8 cellular contexts compared by ENCODE assay signal in the genomic region with DNA sequence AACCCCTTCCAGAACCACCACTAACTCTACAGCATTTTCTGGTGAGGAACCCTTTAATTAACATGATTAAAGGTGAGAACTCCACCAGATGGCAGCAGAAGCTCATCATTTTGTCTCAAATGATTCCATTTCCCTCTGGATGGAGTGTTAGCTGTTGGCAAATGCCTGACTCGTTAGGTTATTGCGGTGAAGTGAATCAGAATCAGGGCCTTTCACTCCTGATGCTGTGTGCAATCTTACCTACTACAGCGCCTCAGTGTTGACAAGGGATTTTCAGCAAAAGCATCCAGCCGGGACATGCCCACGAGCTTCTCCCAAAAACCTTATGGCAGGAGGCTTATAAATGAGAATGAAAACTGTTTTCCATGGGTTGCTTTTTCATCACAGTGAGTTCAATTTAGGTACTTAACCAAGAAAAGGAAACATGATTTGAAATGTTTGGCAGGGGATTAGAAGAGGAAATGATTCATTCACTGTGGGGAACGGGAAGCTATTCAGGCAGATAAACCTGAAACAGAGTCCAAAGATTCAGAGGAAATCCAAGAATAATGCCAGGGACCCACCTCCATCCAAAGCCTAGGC. TPM values are rescaled to one million over a fixed set of nuclear protein-coding genes. Genes with fewer than 3 reads are reported as not detected.
DNase-seq lines count a peak whose midpoint lies in the region; ATAC-seq lines count a peak whose summit lies in the region.

No MANE protein-coding gene starts in this region.

- H3K27me3 ChIP-seq in adipocyte (replicated peaks; ENCODE audit: control insufficient read depth, insufficient read depth, low read length) = no peaks in the 10 kb centered on the region
- H3K27me3 ChIP-seq in trophoblast cell (ENCODE audit: insufficient read depth, low read length) = no peaks in the 10 kb centered on the region

- H2BK12ac ChIP-seq in trophoblast cell (ENCODE audit: low read length) = no peak overlapping the region

- H2AK5ac ChIP-seq in trophoblast cell (ENCODE audit: low read length) = no peak overlapping the region

- H3K4me2 ChIP-seq in trophoblast cell (ENCODE audit: low read length) = no peak overlapping the region

- H3K14ac ChIP-seq in trophoblast cell (ENCODE audit: low read length) = no peak overlapping the region

- H3K4me1 ChIP-seq in adipocyte (ENCODE audit: control insufficient read depth, insufficient read depth, low read length) (peaks cover 8% of the 10 kb centered on the region), trophoblast cell (ENCODE audit: control insufficient read depth in 1 of 2, insufficient read depth in 2 of 2, low read length in 2 of 2) (no peaks in the 10 kb centered on the region)

- H3K36me3 ChIP-seq in adipocyte (ENCODE audit: control insufficient read depth, insufficient read depth, low read length, severe bottlenecking) (no peaks in the 10 kb centered on the region), trophoblast cell (ENCODE audit: control insufficient read depth in 1 of 2, insufficient read depth in 2 of 2, low read length in 2 of 2) (peaks cover 2 to 3% of the 10 kb centered on the region in 2 experiments)

- DNase-seq in GDM1 (lab: John Stamatoyannopoulos, UW) (peak; percentile 9), Kasumi-1 (lab: John Stamatoyannopoulos, UW) (peak; percentile 30 to 45), RPMI7951 (ENCODE audit: low read depth) (peak; percentile 88), adipocyte (ENCODE audit: low read depth) (peak; percentile 95), Right ventricle myocardium superior (no peak), trophoblast cell (peak; percentile 80 to 93), posterior vena cava (ENCODE audit: low spot score) (no peak)

- peak; percentile 86 for ATAC-seq in Right ventricle myocardium superior (ENCODE audit: poor library complexity)
- no peak for ATAC-seq in GM21528 (IDR thresholded peaks at IDR 0.05; ENCODE audit: low FRiP score, unreplicated experiment)

- H4K91ac ChIP-seq in trophoblast cell (ENCODE audit: low read depth, low read length) = no peak overlapping the region

- intact Hi-C loops in Right ventricle myocardium superior (cut with DNase I) = loop anchor here (10.0 kb wide), 2 partner anchors 131 to 551 kb away; no protein-coding TSS in a partner anchor
- intact Hi-C loops in posterior vena cava (cut with DNase I) = loop anchor here in 1 of 2 donors (10.0 kb wide), 1 partner anchor 111 kb away; no protein-coding TSS in a partner anchor

- no peak overlapping the region for H3K4ac ChIP-seq in trophoblast cell (ENCODE audit: low read depth, low read length)

- no peak overlapping the region for H2BK5ac ChIP-seq in trophoblast cell (ENCODE audit: low read depth, low read length, poor library complexity)

- H3K18ac ChIP-seq in trophoblast cell (ENCODE audit: low read length) = no peak overlapping the region

- H3K23ac ChIP-seq in trophoblast cell (ENCODE audit: low read length) = no peak overlapping the region

- H3K27ac ChIP-seq in trophoblast cell (ENCODE audit: low read depth, low read length) = no peak overlapping the region

- H4K8ac ChIP-seq in trophoblast cell (ENCODE audit: low read depth, low read length) = no peak overlapping the region

- H3K4me3 ChIP-seq in adipocyte (ENCODE audit: low read length) (peak overlapping the region; percentile 35), trophoblast cell (ENCODE audit: low read depth, low read length) (no peak overlapping the region)

- no peak overlapping the region for H2BK120ac ChIP-seq in trophoblast cell (ENCODE audit: insufficient read depth, low read length, poor library complexity)

- H3K9me3 ChIP-seq in adipocyte (ENCODE audit: control insufficient read depth, low read length) (no peaks in the 10 kb centered on the region), trophoblast cell (ENCODE audit: insufficient read depth, low read depth, low read length) (peaks cover 11% of the 10 kb centered on the region)

- no peak overlapping the region for H2AFZ ChIP-seq in trophoblast cell (ENCODE audit: insufficient read depth, low read length, poor library complexity)

- no CpG with 5 or more reads among the region's 6 CpGs for WGBS in trophoblast cell (ENCODE audit: extremely low coverage, insufficient coverage, insufficient read length)

- no peaks in the 10 kb centered on the region for H3K79me1 ChIP-seq in trophoblast cell (ENCODE audit: low read length)

- no peaks in the 10 kb centered on the region for H3K79me2 ChIP-seq in trophoblast cell (ENCODE audit: control insufficient read depth, insufficient read depth, low read length, poor library complexity)

- no peak overlapping the region for H4K12ac ChIP-seq in trophoblast cell (ENCODE audit: low read depth, low read length)

- H3K9ac ChIP-seq in adipocyte (ENCODE audit: low read length) = peak overlapping the region; percentile 69
- no peak overlapping the region for H3K9ac ChIP-seq in trophoblast cell (ENCODE audit: low read length)

RNA-seq across cellular contexts. Expression of gene CAST, which starts 48.0 kb away (rescaled TPM):
- total RNA-seq in RPMI7951 (2014; rRNA removed; shearing (Covaris generic)) = 102 and 134 TPM in 2 replicates
- 501 TPM for total RNA-seq in Right ventricle myocardium superior
- polyA plus RNA-seq in trophoblast cell (2013) = 174 and 186 TPM in 2 replicates
- total RNA-seq in posterior vena cava = 100 to 1,000 TPM; 278 to 312 TPM

Comparison
In these comparisons a context has a peak if more than half of its experiments do, and no peak if none do; other contexts are left out.
1. DNase-seq: peak in GDM1 (single experiment), Kasumi-1 (2 of 2), RPMI7951 (single experiment), adipocyte (single experiment) and trophoblast cell (2 of 2); none in Right ventricle myocardium superior (single experiment) and posterior vena cava (single experiment).